16 cellular contexts compared by ENCODE assay signal in genomic region chr16:48501516-48502377, GRCh38.
A peak's percentile ranks its signal among the peaks of the same experiment; 100 is the strongest.
DNase-seq lines count a peak whose midpoint lies in the region; ATAC-seq and TF ChIP-seq lines count a peak whose summit lies in the region.
"Had no signal": no experiment of that assay in that cellular context is flagged by ENCODE, and none has a peak within 500 bp of the region (broad histone marks: within the 10 kb centered on the region; RNA-seq: fewer than 3 reads in every experiment).

No MANE protein-coding gene starts in this region.

- CTCF ChIA-PET in activated CD4-positive, alpha-beta T cell treated with anti-CD3 and anti-CD28 coated beads for 36 hours (lab: Charles Lee), result no interaction called here

- H3K27ac ChIP-seq in heart right ventricle (peak overlapping the region in 6 of 10 donors; percentile 32 to 70 (median 51)), hepatocyte (peak overlapping the region; percentile 24), uterus (peak overlapping the region; percentile 66 to 82)

- no peak overlapping the region for H2AFZ ChIP-seq in hepatocyte

- no peaks in the 10 kb centered on the region for H3K36me3 ChIP-seq in heart right ventricle
- no peaks in the 10 kb centered on the region for H3K36me3 ChIP-seq in hepatocyte (replicated peaks; ENCODE audit: insufficient read depth, low read depth)
- H3K36me3 ChIP-seq in uterus, result no peaks in the 10 kb centered on the region

- intact Hi-C loops in heart right ventricle (cut with DNase I), result no loop called here
- intact Hi-C loops in left ventricle myocardium superior (cut with micrococcal nuclease), result no loop called here
- intact Hi-C loops in uterus (cut with DNase I; ENCODE audit: low total_unique reads), result no loop called here
- intact Hi-C loops in activated CD4-positive, alpha-beta T cell treated with anti-CD3 and anti-CD28 coated beads for 36 hours (cut with DNase I, micrococcal nuclease), result no loop called here

- H3K9me2 ChIP-seq in hepatocyte (replicated peaks; ENCODE audit: insufficient read depth), result no peaks in the 10 kb centered on the region

- H3K79me2 ChIP-seq in hepatocyte, result no peaks in the 10 kb centered on the region

- peaks cover 1% of the 10 kb centered on the region for H3K36me3 Mint-ChIP-seq in activated CD4-positive, alpha-beta T cell treated with anti-CD3 and anti-CD28 coated beads for 36 hours (ENCODE audit: low read depth)
- H3K36me3 Mint-ChIP-seq: activated naive CD8-positive, alpha-beta T cell treated with anti-CD3 and anti-CD28 coated beads, Interleukin-2, amount 10 ng/mL, durations not matched to agents 7 days and 5 days had no signal

- no peak overlapping the region for H3K4me2 ChIP-seq in hepatocyte

- no peak for TF ChIP-seq POLR2A in uterus (IDR thresholded peaks at IDR 0.05)

- peaks cover 0 to 48% (median 22%) of the 10 kb centered on the region in 9 donors for H3K4me1 ChIP-seq in heart right ventricle
- H3K4me1 ChIP-seq in hepatocyte (ENCODE audit: insufficient read depth), result peaks cover 41% of the 10 kb centered on the region
- no peaks in the 10 kb centered on the region for H3K4me1 ChIP-seq in uterus

- no peak for TF ChIP-seq CTCF in heart right ventricle (IDR thresholded peaks at IDR 0.05)
- no peak for TF ChIP-seq CTCF in hepatocyte (IDR thresholded peaks at IDR 0.05; ENCODE audit: poor library complexity)
- no peak for TF ChIP-seq CTCF in uterus (IDR thresholded peaks at IDR 0.05)

- no peaks in the 10 kb centered on the region for H3K27me3 Mint-ChIP-seq in activated CD4-positive, alpha-beta T cell treated with anti-CD3 and anti-CD28 coated beads for 36 hours
- no peaks in the 10 kb centered on the region for H3K27me3 Mint-ChIP-seq in stimulated activated naive CD8-positive, alpha-beta T cell treated with anti-CD3 and anti-CD28 coated beads, Interleukin-15, amount 100 ng/mL, for 72 hours

- no peaks in the 10 kb centered on the region for H4K20me1 ChIP-seq in hepatocyte (ENCODE audit: insufficient read depth, poor library complexity, severe bottlenecking)

- DNase-seq in heart right ventricle (peak in 1 of 2 donors; percentile 22), left ventricle myocardium superior (no peak), amniotic epithelial cell (ENCODE audit: low read depth) (peak; percentile 32), hepatocyte (ENCODE audit: low spot score) (no peak), uterus (no peak)
- DNase-seq in activated CD4-positive, alpha-beta T cell treated with anti-CD3 and anti-CD28 coated beads for 36 hours, result no peak
- no peak for DNase-seq in stimulated activated naive CD8-positive, alpha-beta T cell treated with anti-CD3 and anti-CD28 coated beads, Interleukin-15, amount 100 ng/mL, for 72 hours
- DNase-seq: activated CD4-positive, alpha-beta T cell treated with anti-CD3 and anti-CD28 coated beads, Interleukin-2, amount 50 U/mL, for 48 hours; activated naive CD8-positive, alpha-beta T cell treated with anti-CD3 and anti-CD28 coated beads, Interleukin-2, amount 10 ng/mL, durations not matched to agents 7 days and 5 days; activated T-cell treated with anti-CD3 and anti-CD28 coated beads, Interleukin-2, amount 50 U/mL, for 4 hours; HCEC 1CT; KG1; NCI-H446; nucleus accumbens; trophoblast cell had no signal

- H3K4me1 Mint-ChIP-seq in activated CD4-positive, alpha-beta T cell treated with anti-CD3 and anti-CD28 coated beads for 36 hours, result no peaks in the 10 kb centered on the region
- H3K4me1 Mint-ChIP-seq in stimulated activated naive CD8-positive, alpha-beta T cell treated with anti-CD3 and anti-CD28 coated beads, Interleukin-15, amount 100 ng/mL, for 72 hours, result no peaks in the 10 kb centered on the region
- H3K4me1 Mint-ChIP-seq: activated naive CD8-positive, alpha-beta T cell treated with anti-CD3 and anti-CD28 coated beads, Interleukin-2, amount 10 ng/mL, durations not matched to agents 7 days and 5 days had no signal

- no peaks in the 10 kb centered on the region for H3K9me3 ChIP-seq in heart right ventricle
- no peaks in the 10 kb centered on the region for H3K9me3 ChIP-seq in hepatocyte (ENCODE audit: low read depth)
- no peaks in the 10 kb centered on the region for H3K9me3 ChIP-seq in uterus

- H3K9me3 Mint-ChIP-seq in activated CD4-positive, alpha-beta T cell treated with anti-CD3 and anti-CD28 coated beads for 36 hours (ENCODE audit: low read depth), result no peaks in the 10 kb centered on the region
- H3K9me3 Mint-ChIP-seq in stimulated activated naive CD8-positive, alpha-beta T cell treated with anti-CD3 and anti-CD28 coated beads, Interleukin-15, amount 100 ng/mL, for 72 hours, result no peaks in the 10 kb centered on the region
- H3K9me3 Mint-ChIP-seq: activated naive CD8-positive, alpha-beta T cell treated with anti-CD3 and anti-CD28 coated beads, Interleukin-2, amount 10 ng/mL, durations not matched to agents 7 days and 5 days; activated T-cell treated with anti-CD3 and anti-CD28 coated beads, Interleukin-2, amount 50 U/mL, for 4 hours had no signal

- 61 to 66% methylated on average over 12 of the region's 12 CpGs for WGBS in heart right ventricle, 2 donors
- 89% methylated on average over 12 of the region's 12 CpGs for WGBS in hepatocyte (ENCODE audit: low lambda C conversion rate, missing lambda C conversion rate)

- ATAC-seq in heart right ventricle, result peak in 1 of 8 donors; percentile 10
- no peak for ATAC-seq in left ventricle myocardium superior
- ATAC-seq in activated CD4-positive, alpha-beta T cell treated with anti-CD3 and anti-CD28 coated beads for 36 hours, result no peak
- ATAC-seq in stimulated activated naive CD8-positive, alpha-beta T cell treated with anti-CD3 and anti-CD28 coated beads, Interleukin-15, amount 100 ng/mL, for 72 hours, result no peak
- ATAC-seq in GM21529 (IDR thresholded peaks at IDR 0.05; ENCODE audit: unreplicated experiment), result no peak
- ATAC-seq: activated T-cell treated with anti-CD3 and anti-CD28 coated beads, Interleukin-2, amount 50 U/mL, for 4 hours had no signal

- H3K27me3 ChIP-seq in heart right ventricle (no peaks in the 10 kb centered on the region), hepatocyte (no peaks in the 10 kb centered on the region), uterus (no peaks in the 10 kb centered on the region)

- no peak overlapping the region for H3K27ac Mint-ChIP-seq in activated CD4-positive, alpha-beta T cell treated with anti-CD3 and anti-CD28 coated beads for 36 hours
- H3K27ac Mint-ChIP-seq in stimulated activated naive CD8-positive, alpha-beta T cell treated with anti-CD3 and anti-CD28 coated beads, Interleukin-15, amount 100 ng/mL, for 72 hours, result peak overlapping the region in 1 of 2 donors; percentile 49
- H3K27ac Mint-ChIP-seq: activated naive CD8-positive, alpha-beta T cell treated with anti-CD3 and anti-CD28 coated beads, Interleukin-2, amount 10 ng/mL, durations not matched to agents 7 days and 5 days had no signal

- H3K4me3 Mint-ChIP-seq in activated CD4-positive, alpha-beta T cell treated with anti-CD3 and anti-CD28 coated beads for 36 hours, result no peak overlapping the region
- H3K4me3 Mint-ChIP-seq in stimulated activated naive CD8-positive, alpha-beta T cell treated with anti-CD3 and anti-CD28 coated beads, Interleukin-15, amount 100 ng/mL, for 72 hours, result no peak overlapping the region
- H3K4me3 Mint-ChIP-seq: activated naive CD8-positive, alpha-beta T cell treated with anti-CD3 and anti-CD28 coated beads, Interleukin-2, amount 10 ng/mL, durations not matched to agents 7 days and 5 days; activated T-cell treated with anti-CD3 and anti-CD28 coated beads, Interleukin-2, amount 50 U/mL, for 4 hours had no signal

- POLR2A ChIA-PET in activated CD4-positive, alpha-beta T cell treated with anti-CD3 and anti-CD28 coated beads for 36 hours (lab: Charles Lee), result no interaction called here

- H3K4me3 ChIP-seq in heart right ventricle (no peak overlapping the region), hepatocyte (no peak overlapping the region), uterus (no peak overlapping the region)

Comparison
In these comparisons a context has a peak if more than half of its experiments do, and no peak if none do; other contexts are left out.
1. H3K27ac ChIP-seq: peak in every context shown above with its lines; median percentile 74 in uterus; 51 in heart right ventricle; 24 in hepatocyte.